In genomic region chr1:183870351-183871077, GRCh38 we compare ENCODE assay signal across 10 cellular contexts.
DNase-seq lines count a peak whose midpoint lies in the region; ATAC-seq and TF ChIP-seq lines count a peak whose summit lies in the region.
"Had no signal": no experiment of that assay in that cellular context is flagged by ENCODE, and none has a peak within 500 bp of the region (broad histone marks: within the 10 kb centered on the region; RNA-seq: fewer than 3 reads in every experiment).

No MANE protein-coding gene starts in this region.

- intact Hi-C loops in dendritic cell treated with granulocyte-macrophage colony-stimulating factor and Interleukin-4, amounts not matched to agents 40 ng/mL and 50 ng/mL, for 4 days (cut with micrococcal nuclease), result no loop called here
- intact Hi-C loops in left lung (cut with DNase I), result no loop called here
- intact Hi-C loops in testis (cut with DNase I; ENCODE audit: low total_unique reads), result no loop called here

- H3K36me3 Mint-ChIP-seq in dendritic cell treated with granulocyte-macrophage colony-stimulating factor and Interleukin-4, amounts not matched to agents 40 ng/mL and 50 ng/mL, for 4 days (ENCODE audit: low read depth), result no peaks in the 10 kb centered on the region
- H3K36me3 Mint-ChIP-seq: naive B cell had no signal

- no peak for TF ChIP-seq POLR2A in testis (IDR thresholded peaks at IDR 0.05)

- H3K4me1 ChIP-seq in left lung (peaks cover 22 to 64% of the 10 kb centered on the region in 2 donors), testis (peaks cover 67% of the 10 kb centered on the region)

- H3K4me3 Mint-ChIP-seq in dendritic cell treated with granulocyte-macrophage colony-stimulating factor and Interleukin-4, amounts not matched to agents 40 ng/mL and 50 ng/mL, for 4 days, result peak overlapping the region; percentile 25
- H3K4me3 Mint-ChIP-seq: activated T-cell treated with anti-CD3 and anti-CD28 coated beads, Interleukin-2, amount 50 U/mL, for 24 hours; naive B cell had no signal

- peak overlapping the region; percentile 74 for H3K27ac Mint-ChIP-seq in dendritic cell treated with granulocyte-macrophage colony-stimulating factor and Interleukin-4, amounts not matched to agents 40 ng/mL and 50 ng/mL, for 4 days
- H3K27ac Mint-ChIP-seq: activated T-cell treated with anti-CD3 and anti-CD28 coated beads, Interleukin-2, amount 50 U/mL, for 24 hours; naive B cell had no signal

- peaks cover 45% of the 10 kb centered on the region for H3K4me1 Mint-ChIP-seq in dendritic cell treated with granulocyte-macrophage colony-stimulating factor and Interleukin-4, amounts not matched to agents 40 ng/mL and 50 ng/mL, for 4 days (ENCODE audit: low read depth)

- no peaks in the 10 kb centered on the region for H3K9me3 Mint-ChIP-seq in dendritic cell treated with granulocyte-macrophage colony-stimulating factor and Interleukin-4, amounts not matched to agents 40 ng/mL and 50 ng/mL, for 4 days
- H3K9me3 Mint-ChIP-seq: activated T-cell treated with anti-CD3 and anti-CD28 coated beads, Interleukin-2, amount 50 U/mL, for 24 hours; naive B cell had no signal

- H3K27me3 Mint-ChIP-seq in dendritic cell treated with granulocyte-macrophage colony-stimulating factor and Interleukin-4, amounts not matched to agents 40 ng/mL and 50 ng/mL, for 4 days, result no peaks in the 10 kb centered on the region
- H3K27me3 Mint-ChIP-seq: activated T-cell treated with anti-CD3 and anti-CD28 coated beads, Interleukin-2, amount 50 U/mL, for 24 hours; naive B cell had no signal

- 19 to 49% methylated on average over 7 to 15 of the region's 15 CpGs for WGBS in testis, 2 donors

- H3K9me3 ChIP-seq in left lung (no peaks in the 10 kb centered on the region), testis (no peaks in the 10 kb centered on the region)

- peak in 1 of 2 donors; percentile 53 for DNase-seq in left lung
- peak; percentile 96 for DNase-seq in testis
- DNase-seq in stimulated activated CD4-positive, alpha-beta T cell treated with anti-CD3 and anti-CD28 coated beads, Interleukin-4, amount 100 ng/mL, for 1 hour, result no peak
- DNase-seq: activated T-cell treated with anti-CD3 and anti-CD28 coated beads, Interleukin-2, amount 50 U/mL, for 24 hours; naive B cell had no signal

- H3K4me3 ChIP-seq in left lung (no peak overlapping the region), testis (no peak overlapping the region)

- H3K36me3 ChIP-seq in left lung, result peaks cover 0 to 19% of the 10 kb centered on the region in 2 donors
- no peaks in the 10 kb centered on the region for H3K36me3 ChIP-seq in testis (ENCODE audit: low read depth, missing control alignments)

- ATAC-seq in HG03354 (IDR thresholded peaks at IDR 0.05; ENCODE audit: poor library complexity, severe bottlenecking, unreplicated experiment) (peak; percentile 11), left lung (peak; percentile 24), HG03280 (IDR thresholded peaks at IDR 0.05; ENCODE audit: unreplicated experiment) (no peak), HG02973 (IDR thresholded peaks at IDR 0.05; ENCODE audit: unreplicated experiment) (no peak), HG03097 (IDR thresholded peaks at IDR 0.05; ENCODE audit: low FRiP score, unreplicated experiment) (no peak)

- H3K27me3 ChIP-seq in left lung (no peaks in the 10 kb centered on the region), testis (no peaks in the 10 kb centered on the region)

- TF ChIP-seq CTCF in left lung (IDR thresholded peaks at IDR 0.05) (no peak), testis (IDR thresholded peaks at IDR 0.05) (no peak)

- H3K27ac ChIP-seq in left lung (peak overlapping the region; percentile 70 to 77), testis (peak overlapping the region; percentile 93 to 95)

Comparison
In these comparisons a context has a peak if more than half of its experiments do, and no peak if none do; other contexts are left out.
1. ATAC-seq: peak in HG03354 (single experiment) and left lung (single experiment); none in HG03280 (single experiment), HG02973 (single experiment) and HG03097 (single experiment).